In genomic region chr19:13766095-13766481, GRCh38 we compare ENCODE assay signal across 11 cellular contexts. TPM values are rescaled to one million over a fixed set of nuclear protein-coding genes. Genes with fewer than 3 reads are reported as not detected.
DNase-seq lines count a peak whose midpoint lies in the region; ATAC-seq and TF ChIP-seq lines count a peak whose summit lies in the region.
"Had no signal": no experiment of that assay in that cellular context is flagged by ENCODE, and none has a peak within 500 bp of the region (broad histone marks: within the 10 kb centered on the region; RNA-seq: fewer than 3 reads in every experiment).

No MANE protein-coding gene starts in this region.

- peaks cover 10% of the 10 kb centered on the region for H3K4me1 Mint-ChIP-seq in activated T-cell treated with anti-CD3 and anti-CD28 coated beads, Interleukin-2, amount 50 U/mL, for 4 hours (ENCODE audit: low read depth)
- H3K4me1 Mint-ChIP-seq in T-helper 17 cell (peaks cover 14% of the 10 kb centered on the region), immature natural killer cell (peaks cover 16 to 17% of the 10 kb centered on the region in 2 donors)
- H3K4me1 Mint-ChIP-seq in stimulated activated memory B cell treated with anti-CD40 and anti-IgM and Interleukin-4, amounts not matched to agents 10 μg/mL and 1 μg/mL and 100 μg/mL, for 72 hours: peaks cover 26% of the 10 kb centered on the region

- no peak overlapping the region for H3K27ac ChIP-seq in colonic mucosa

- H3K4me3 Mint-ChIP-seq in activated T-cell treated with anti-CD3 and anti-CD28 coated beads, Interleukin-2, amount 50 U/mL, for 4 hours: peak overlapping the region; percentile 90
- H3K4me3 Mint-ChIP-seq in T-helper 17 cell: peak overlapping the region; percentile 93
- peak overlapping the region in 4 of 5 donors; percentile 18 to 87 (median 84) for H3K4me3 Mint-ChIP-seq in immature natural killer cell
- H3K4me3 Mint-ChIP-seq in stimulated activated memory B cell treated with anti-CD40 and anti-IgM and Interleukin-4, amounts not matched to agents 10 μg/mL and 1 μg/mL and 100 μg/mL, for 72 hours: no peak overlapping the region

- no peaks in the 10 kb centered on the region for H3K36me3 ChIP-seq in colonic mucosa

- H3K27ac Mint-ChIP-seq in T-helper 17 cell: peak overlapping the region; percentile 88
- H3K27ac Mint-ChIP-seq in immature natural killer cell: peak overlapping the region in 2 of 6 donors; percentile 21 to 81
- peak overlapping the region; percentile 55 for H3K27ac Mint-ChIP-seq in stimulated activated memory B cell treated with anti-CD40 and anti-IgM and Interleukin-4, amounts not matched to agents 10 μg/mL and 1 μg/mL and 100 μg/mL, for 72 hours

- H3K9me3 ChIP-seq in T-helper 17 cell (ENCODE audit: control insufficient read depth, low read length, poor library complexity, severe bottlenecking): no peaks in the 10 kb centered on the region
- no peaks in the 10 kb centered on the region for H3K9me3 ChIP-seq in colonic mucosa

- no peaks in the 10 kb centered on the region for H3K4me1 ChIP-seq in colonic mucosa

- TF ChIP-seq CTCF in colonic mucosa (IDR thresholded peaks at IDR 0.05): no peak

- H3K36me3 Mint-ChIP-seq in activated T-cell treated with anti-CD3 and anti-CD28 coated beads, Interleukin-2, amount 50 U/mL, for 4 hours (ENCODE audit: insufficient read depth): peaks cover 9% of the 10 kb centered on the region
- no peaks in the 10 kb centered on the region for H3K36me3 Mint-ChIP-seq in T-helper 17 cell (ENCODE audit: low read depth)
- H3K36me3 Mint-ChIP-seq in immature natural killer cell: peaks cover 4 to 11% (median 10%) of the 10 kb centered on the region in 3 donors
- peaks cover 7% of the 10 kb centered on the region for H3K36me3 Mint-ChIP-seq in stimulated activated memory B cell treated with anti-CD40 and anti-IgM and Interleukin-4, amounts not matched to agents 10 μg/mL and 1 μg/mL and 100 μg/mL, for 72 hours

- H3K27me3 ChIP-seq in colonic mucosa: no peaks in the 10 kb centered on the region

- ATAC-seq in activated T-cell treated with anti-CD3 and anti-CD28 coated beads, Interleukin-2, amount 50 U/mL, for 4 hours: no peak
- no peak for ATAC-seq in T-helper 17 cell
- ATAC-seq in stimulated activated memory B cell treated with anti-CD40 and anti-IgM and Interleukin-4, amounts not matched to agents 10 μg/mL and 1 μg/mL and 100 μg/mL, for 72 hours: no peak
- ATAC-seq: esophagus mucosa had no signal

- H3K9me3 Mint-ChIP-seq in activated T-cell treated with anti-CD3 and anti-CD28 coated beads, Interleukin-2, amount 50 U/mL, for 4 hours: no peaks in the 10 kb centered on the region
- H3K9me3 Mint-ChIP-seq in immature natural killer cell: no peaks in the 10 kb centered on the region
- H3K9me3 Mint-ChIP-seq in stimulated activated memory B cell treated with anti-CD40 and anti-IgM and Interleukin-4, amounts not matched to agents 10 μg/mL and 1 μg/mL and 100 μg/mL, for 72 hours: no peaks in the 10 kb centered on the region

- DNase-seq in activated T-cell treated with anti-CD3 and anti-CD28 coated beads, Interleukin-2, amount 50 U/mL, for 4 hours: no peak
- DNase-seq in activated T-cell treated with anti-CD3 and anti-CD28 coated beads, Interleukin-2, amount 50 U/mL, for 48 hours: no peak
- DNase-seq in T-helper 17 cell (no peak), immature natural killer cell (no peak), colonic mucosa (no peak), NCI-H345 treated with DMSO at 0.1 percent for 48 hours (lab: John Stamatoyannopoulos, UW; ENCODE audit: unreplicated experiment) (no peak)
- no peak for DNase-seq in activated CD4-positive, CD25-positive, alpha-beta regulatory T cell (lab: John Stamatoyannopoulos, UW)
- DNase-seq: NCI-H2081, NCI-H82 had no signal

- intact Hi-C loops in colonic mucosa (cut with DNase I): no loop called here

- H3K4me3 ChIP-seq in colonic mucosa: no peak overlapping the region

- H3K27me3 Mint-ChIP-seq in activated T-cell treated with anti-CD3 and anti-CD28 coated beads, Interleukin-2, amount 50 U/mL, for 4 hours (ENCODE audit: low read depth): no peaks in the 10 kb centered on the region
- H3K27me3 Mint-ChIP-seq in T-helper 17 cell (no peaks in the 10 kb centered on the region), immature natural killer cell (ENCODE audit: low read depth in 3 of 3) (no peaks in the 10 kb centered on the region)
- no peaks in the 10 kb centered on the region for H3K27me3 Mint-ChIP-seq in stimulated activated memory B cell treated with anti-CD40 and anti-IgM and Interleukin-4, amounts not matched to agents 10 μg/mL and 1 μg/mL and 100 μg/mL, for 72 hours

- no peak overlapping the region for H3K9ac ChIP-seq in colonic mucosa (ENCODE audit: low read depth in 2 of 2, low read length in 2 of 2)

RNA-seq across cellular contexts. Expression of gene MRI1, which starts 1.8 kb away (rescaled TPM):
- total RNA-seq in activated T-cell treated with anti-CD3 and anti-CD28 coated beads, Interleukin-2, amount 50 U/mL, for 4 hours: 10 to 100 TPM; 27.1 to 48.8 (median 33.7) TPM
- total RNA-seq in T-helper 17 cell (10 to 100 TPM; 31.0 to 31.9 TPM), colonic mucosa (10 to 100 TPM; 19.5 to 26.7 TPM)
- 10 to 100 TPM in 1 of 3 donors, 1 to 10 TPM in 1, not detected in 1; 6.5 to 16.9 TPM for polyA plus RNA-seq in immature natural killer cell

RNA-seq across cellular contexts. Expression of gene C19orf53, which starts 8.2 kb away (rescaled TPM):
- 100 to 1,000 TPM; 158 to 181 (median 167) TPM for total RNA-seq in activated T-cell treated with anti-CD3 and anti-CD28 coated beads, Interleukin-2, amount 50 U/mL, for 4 hours
- total RNA-seq in T-helper 17 cell (10 to 100 TPM; 62.4 to 73.0 TPM), colonic mucosa (10 to 100 TPM; 48.5 to 82.6 TPM)
- polyA plus RNA-seq in immature natural killer cell: 100 to 1,000 TPM; 178 to 259 (median 185) TPM

RNA-seq across cellular contexts. Expression of gene ZSWIM4, which starts 29.2 kb away (rescaled TPM):
- total RNA-seq in activated T-cell treated with anti-CD3 and anti-CD28 coated beads, Interleukin-2, amount 50 U/mL, for 4 hours: 1 to 10 TPM; 3.2 to 5.0 (median 3.7) TPM
- 1 to 10 TPM; 4.2 to 5.3 TPM for total RNA-seq in T-helper 17 cell
- 1 to 10 TPM in 1 of 3 donors, under 1 TPM in 1, not detected in 1; 0.62 to 1.2 TPM for polyA plus RNA-seq in immature natural killer cell
- total RNA-seq in colonic mucosa: 1 to 10 TPM; 2.9 to 4.3 TPM
